17 cellular contexts compared by ENCODE assay signal in genomic region chr1:40876436-40876761, GRCh38. TPM values are rescaled to one million over a fixed set of nuclear protein-coding genes. Genes with fewer than 3 reads are reported as not detected.
A peak's percentile ranks its signal among the peaks of the same experiment; 100 is the strongest.
DNase-seq lines count a peak whose midpoint lies in the region; ATAC-seq, FAIRE-seq and TF ChIP-seq lines count a peak whose summit lies in the region.
"Had no signal": no experiment of that assay in that cellular context is flagged by ENCODE, and none has a peak within 500 bp of the region (broad histone marks: within the 10 kb centered on the region; RNA-seq: fewer than 3 reads in every experiment).

No MANE protein-coding gene starts in this region.

- peak overlapping the region; percentile 99; the same call in 1 of the 2 replicates for H3K4ac ChIP-seq in IMR-90 (ENCODE audit: low read depth, low read length)

- peak overlapping the region; percentile 99; the same call in 1 of the 2 replicates for H2BK20ac ChIP-seq in IMR-90 (ENCODE audit: low read depth, low read length)

- H3K4me1 Mint-ChIP-seq in activated CD8-positive, alpha-beta memory T cell treated with anti-CD3 and anti-CD28 coated beads, Interleukin-2, amount 10 ng/mL, durations not matched to agents 7 days and 5 days = peaks cover 45% of the 10 kb centered on the region
- H3K4me1 Mint-ChIP-seq in astrocyte (ENCODE audit: low read depth, unreplicated experiment) = peaks cover 35% of the 10 kb centered on the region

- no peak overlapping the region for H3K9ac ChIP-seq in IMR-90 (ENCODE audit: low read depth, low read length)
- H3K9ac ChIP-seq in astrocyte (ENCODE audit: low read length) = no peak overlapping the region

- H2BK120ac ChIP-seq in IMR-90 (ENCODE audit: low read depth, low read length) = peak overlapping the region; percentile 99

- H3K79me1 ChIP-seq in IMR-90 (ENCODE audit: low read depth in 1 of 2, low read length in 2 of 2) = no peaks in the 10 kb centered on the region; a peak in 2 of 4 replicates

- peak overlapping the region; percentile 11; the same call in 1 of the 2 replicates for H3K23ac ChIP-seq in IMR-90 (ENCODE audit: low read depth, low read length)

- no peak for TF ChIP-seq EP300 in ovary (IDR thresholded peaks at IDR 0.05)

- no peak for TF ChIP-seq POLR2A in IMR-90 (IDR thresholded peaks at IDR 0.05; ENCODE audit: low read depth, low read length)
- no peak for TF ChIP-seq POLR2A in ovary (IDR thresholded peaks at IDR 0.05)
- no peak for TF ChIP-seq POLR2A in GM12892 (IDR thresholded peaks at IDR 0.05; ENCODE audit: low read depth, low read length)

- peak overlapping the region; percentile 51; the same call in 1 of the 2 replicates for H3K27ac ChIP-seq in IMR-90 (ENCODE audit: insufficient read depth, low read length)
- peak overlapping the region; percentile 54 for H3K27ac ChIP-seq in astrocyte (ENCODE audit: low read depth, low read length)
- H3K27ac ChIP-seq in mesodermal cell (ENCODE audit: low read depth, low read length, severe bottlenecking) = peak overlapping the region; percentile 17
- H3K27ac ChIP-seq in ovary = no peak overlapping the region

- no peak overlapping the region for H3K4me3 Mint-ChIP-seq in activated CD8-positive, alpha-beta memory T cell treated with anti-CD3 and anti-CD28 coated beads, Interleukin-2, amount 10 ng/mL, durations not matched to agents 7 days and 5 days
- no peak overlapping the region for H3K4me3 Mint-ChIP-seq in astrocyte (ENCODE audit: unreplicated experiment)
- H3K4me3 Mint-ChIP-seq: H9, mesothelial cell of epicardium, neural crest cell had no signal

- H2AK5ac ChIP-seq in IMR-90 (ENCODE audit: low read depth, low read length) = peak overlapping the region; percentile 97

- no peaks in the 10 kb centered on the region for H3K79me2 ChIP-seq in astrocyte (ENCODE audit: insufficient read depth, low read length)

- H3K14ac ChIP-seq in IMR-90 (replicated peaks; ENCODE audit: low read depth, low read length) = peak overlapping the region; percentile 53

- intact Hi-C loops in IMR-90 (cut with micrococcal nuclease) = no loop called here
- intact Hi-C loops in ovary (cut with DNase I) = no loop called here

- H3K9me3 Mint-ChIP-seq in activated CD8-positive, alpha-beta memory T cell treated with anti-CD3 and anti-CD28 coated beads, Interleukin-2, amount 10 ng/mL, durations not matched to agents 7 days and 5 days (ENCODE audit: low read depth) = peaks cover 6% of the 10 kb centered on the region
- H3K9me3 Mint-ChIP-seq in astrocyte (ENCODE audit: unreplicated experiment) = peaks cover 5% of the 10 kb centered on the region
- H3K9me3 Mint-ChIP-seq: neural crest cell had no signal

- H2BK15ac ChIP-seq in IMR-90 (ENCODE audit: low read depth, low read length) = peak overlapping the region; percentile 93; the same call in 2 of the 3 replicates

- BruUV-seq in IMR-90 (replicated peaks; lab: Mats Ljungman, UMichigan) = no TSS peak

- dilution Hi-C loops in IMR-90 (cut with HindIII; ENCODE audit: low sequenced_read_pairs, unreplicated experiment) = no loop called here

- H3K18ac ChIP-seq in IMR-90 (ENCODE audit: low read depth, low read length) = peak overlapping the region; percentile 62; the same call in 1 of the 2 replicates

- H4K5ac ChIP-seq in IMR-90 (ENCODE audit: low read depth, low read length) = peak overlapping the region; percentile 28; the same call in 1 of the 2 replicates

- CTCF ChIA-PET in activated CD8-positive, alpha-beta memory T cell treated with anti-CD3 and anti-CD28 coated beads, Interleukin-2, amount 10 ng/mL, durations not matched to agents 7 days and 5 days (lab: Charles Lee) = interaction anchor here (0.6 to 13.1 kb wide), 8 partner anchors 14 to 147 kb away, joined by 3 to 131 read pairs (median 3); partner anchors contain the start of gene CITED4
- CTCF ChIA-PET in IMR-90 (lab: Yijun Ruan, JAX) = interaction anchor here (0.6 to 1.4 kb wide), 4 partner anchors 14 to 74 kb away, joined by 3 to 6 read pairs (median 4); partner anchors contain the start of gene CITED4

- peaks cover 14% of the 10 kb centered on the region for H3K36me3 Mint-ChIP-seq in activated CD8-positive, alpha-beta memory T cell treated with anti-CD3 and anti-CD28 coated beads, Interleukin-2, amount 10 ng/mL, durations not matched to agents 7 days and 5 days
- no peaks in the 10 kb centered on the region for H3K36me3 Mint-ChIP-seq in astrocyte (ENCODE audit: low read depth, unreplicated experiment)
- H3K36me3 Mint-ChIP-seq: mesothelial cell of epicardium had no signal

- POLR2A ChIA-PET in IMR-90 (lab: Charles Lee; ENCODE audit: unreplicated experiment) = no interaction called here

- H3K9me3 ChIP-seq in IMR-90 (ENCODE audit: control insufficient read depth, insufficient read depth, low read length) (peaks cover 4% of the 10 kb centered on the region; the same call in 1 of the 2 replicates), astrocyte (ENCODE audit: insufficient read depth, low read depth, low read length) (peaks cover 3% of the 10 kb centered on the region), mesodermal cell (ENCODE audit: control insufficient read depth, low read length) (peaks cover 13% of the 10 kb centered on the region), ovary (no peaks in the 10 kb centered on the region)

- ATAC-seq in activated CD8-positive, alpha-beta memory T cell treated with anti-CD3 and anti-CD28 coated beads, Interleukin-2, amount 10 ng/mL, durations not matched to agents 7 days and 5 days = no peak
- no peak for ATAC-seq in IMR-90 (ENCODE audit: low read depth)

- H3K27me3 Mint-ChIP-seq in activated CD8-positive, alpha-beta memory T cell treated with anti-CD3 and anti-CD28 coated beads, Interleukin-2, amount 10 ng/mL, durations not matched to agents 7 days and 5 days = no peaks in the 10 kb centered on the region
- H3K27me3 Mint-ChIP-seq in astrocyte (ENCODE audit: low read depth, unreplicated experiment) = peaks cover 2% of the 10 kb centered on the region

- H3K4me1 ChIP-seq in IMR-90 (ENCODE audit: control insufficient read depth, insufficient read depth, low read length) (peaks cover 13% of the 10 kb centered on the region), astrocyte (ENCODE audit: insufficient read depth, low read length) (peaks cover 42% of the 10 kb centered on the region), mesodermal cell (ENCODE audit: control insufficient read depth, insufficient read depth, low read length, poor library complexity, severe bottlenecking) (peaks cover 50% of the 10 kb centered on the region), ovary (ENCODE audit: insufficient read depth) (no peaks in the 10 kb centered on the region)

- FAIRE-seq in astrocyte (lab: Jason Lieb, UNC) (no peak), GM12892 (lab: Jason Lieb, UNC) (no peak)
- FAIRE-seq: endometrium, GM12891 had no signal

- H4K20me1 ChIP-seq in IMR-90 (ENCODE audit: insufficient read depth, low read length) (no peaks in the 10 kb centered on the region), astrocyte (ENCODE audit: insufficient read depth, low read length) (no peaks in the 10 kb centered on the region)

- peak overlapping the region; percentile 38 to 97; a peak in 3 of 4 replicates for H4K8ac ChIP-seq in IMR-90 (ENCODE audit: low read depth in 2 of 2, low read length in 2 of 2)

- DNase-seq in activated CD8-positive, alpha-beta memory T cell treated with anti-CD3 and anti-CD28 coated beads, Interleukin-2, amount 10 ng/mL, durations not matched to agents 7 days and 5 days = no peak
- no peak for DNase-seq in activated CD8-positive, alpha-beta memory T cell treated with anti-CD3 and anti-CD28 coated beads for 24 hours
- no peak for DNase-seq in IMR-90
- no peak for DNase-seq in astrocyte (ENCODE audit: low read depth)
- DNase-seq in GM10266 (ENCODE audit: extremely low spot score) = no peak
- no peak for DNase-seq in ovary
- DNase-seq in GM12892 (ENCODE audit: insufficient read length) = no peak
- DNase-seq: GF-D8, H9, NCI-H1436 treated with DMSO at 0.1 percent for 48 hours, OCI-M1 had no signal

- H2AFZ ChIP-seq in IMR-90 (replicated peaks; ENCODE audit: low read length, poor library complexity) = no peak overlapping the region
- H2AFZ ChIP-seq in astrocyte (ENCODE audit: low read depth, low read length) = no peak overlapping the region

- TF ChIP-seq CTCF in IMR-90 (conservative IDR thresholded peaks at IDR 0.05; ENCODE audit: low read depth, low read length) (no peak), astrocyte (IDR thresholded peaks at IDR 0.05; ENCODE audit: insufficient read depth, low read depth, low read length) (no peak), GM10266 (IDR thresholded peaks at IDR 0.05; ENCODE audit: control insufficient read depth, insufficient read depth, low read depth, missing control alignments) (no peak), ovary (IDR thresholded peaks at IDR 0.05) (no peak)

- H3K4me3 ChIP-seq in IMR-90 (ENCODE audit: insufficient read depth, low read depth, low read length) (no peak overlapping the region), astrocyte (ENCODE audit: insufficient read depth, low read depth, low read length) (no peak overlapping the region), mesodermal cell (ENCODE audit: extremely low read depth, insufficient read depth, low read length, poor library complexity, severe bottlenecking) (no peak overlapping the region), ovary (no peak overlapping the region)
- H3K4me3 ChIP-seq: coronary artery had no signal

- H3K27ac Mint-ChIP-seq in activated CD8-positive, alpha-beta memory T cell treated with anti-CD3 and anti-CD28 coated beads, Interleukin-2, amount 10 ng/mL, durations not matched to agents 7 days and 5 days = peak overlapping the region; percentile 52
- peak overlapping the region; percentile 21 for H3K27ac Mint-ChIP-seq in astrocyte (ENCODE audit: unreplicated experiment)
- H3K27ac Mint-ChIP-seq: H9 had no signal

- H3K4me2 ChIP-seq in IMR-90 (ENCODE audit: low read depth, low read length) = no peak overlapping the region
- no peak overlapping the region for H3K4me2 ChIP-seq in astrocyte (ENCODE audit: low read length)

- no peaks in the 10 kb centered on the region for H3K27me3 ChIP-seq in IMR-90 (ENCODE audit: control insufficient read depth, insufficient read depth, low read length)
- H3K27me3 ChIP-seq in astrocyte (ENCODE audit: insufficient read depth, low read length) = no peaks in the 10 kb centered on the region
- no peaks in the 10 kb centered on the region for H3K27me3 ChIP-seq in ovary

- in situ Hi-C loops in IMR-90 (cut with MboI; ENCODE audit: low sequenced_read_pairs) = no loop called here

- peak overlapping the region; percentile 67; the same call in 1 of the 2 replicates for H4K91ac ChIP-seq in IMR-90 (ENCODE audit: insufficient read depth, low read depth, low read length)

- peaks cover 31% of the 10 kb centered on the region for H3K9me1 ChIP-seq in IMR-90 (ENCODE audit: insufficient read depth, low read length)

- H3K36me3 ChIP-seq in IMR-90 (ENCODE audit: control insufficient read depth, insufficient read depth, low read length) (no peaks in the 10 kb centered on the region), astrocyte (ENCODE audit: insufficient read depth, low read length) (no peaks in the 10 kb centered on the region), mesodermal cell (ENCODE audit: control insufficient read depth, insufficient read depth, low read length) (no peaks in the 10 kb centered on the region), ovary (no peaks in the 10 kb centered on the region)

- TF ChIP-seq RAD21 in IMR-90 (IDR thresholded peaks at IDR 0.05; ENCODE audit: low read length) = no peak

- WGBS in IMR-90 (ENCODE audit: extremely low coverage in 2 of 2, insufficient read length in 1 of 2), 2 experiments = no CpG with 5 or more reads among the region's 2 CpGs
- WGBS in mesodermal cell (ENCODE audit: insufficient coverage in 2 of 2), 2 experiments = 88 to 100% methylated on average over 2 of the region's 2 CpGs
- WGBS in ovary, 3 donors = 88 to 95% (median 88%) methylated on average over 2 of the region's 2 CpGs

- no peak overlapping the region for H2AK9ac ChIP-seq in IMR-90 (replicated peaks; ENCODE audit: low read depth, low read length, poor library complexity)

- H2BK5ac ChIP-seq in IMR-90 (ENCODE audit: low read depth, low read length, poor library complexity, severe bottlenecking) = peak overlapping the region; percentile 97

- no peak overlapping the region for H3K56ac ChIP-seq in IMR-90 (ENCODE audit: extremely low read depth, insufficient read depth, low read length)

RNA-seq across cellular contexts. Expression of gene CITED4, which starts 14.2 kb away (rescaled TPM):
- total RNA-seq in activated CD8-positive, alpha-beta memory T cell treated with anti-CD3 and anti-CD28 coated beads, Interleukin-2, amount 10 ng/mL, durations not matched to agents 7 days and 5 days = 1 to 10 TPM; 2.9 to 4.4 TPM
- total RNA-seq in IMR-90 (2012; rRNA removed) (under 0.01 and 0.28 TPM in 2 replicates), astrocyte (4.8 and 7.1 TPM in 2 replicates), ovary (100 to 1,000 TPM in 1 of 7 donors, 10 to 100 TPM in 6; 16.4 to 149 (median 24.3) TPM)
- polyA plus RNA-seq in IMR-90 (2012; rRNA removed) (1.6 and 2.2 TPM in 2 replicates), ovary (1 to 10 TPM in 1 of 2 donors, under 1 TPM in 1; 0.75 to 5.2 TPM)
- 1.7 and 7.4 TPM in 2 replicates for polyA plus RNA-seq in IMR-90 (2012; cell fraction: cytosol; rRNA removed)
- polyA plus RNA-seq in IMR-90 (2012; cell fraction: nucleus; rRNA removed; ENCODE audit: low replicate concordance) = 1.2 and 3.1 TPM in 2 replicates
- 4.4 TPM for polyA plus RNA-seq in mesodermal cell (2013, experiment 1 of 2)
- 2.9 TPM for polyA plus RNA-seq in mesodermal cell (2013, experiment 2 of 2)
- not detected for polyA plus RNA-seq in GM12892 (2012; ENCODE audit: missing spikeins)

Comparison
In these comparisons a context has a peak if more than half of its experiments do, and no peak if none do; other contexts are left out.
1. H3K27ac ChIP-seq: peak in IMR-90 (single experiment), astrocyte (single experiment) and mesodermal cell (single experiment); none in ovary (0 of 2).